In the genomic region with DNA sequence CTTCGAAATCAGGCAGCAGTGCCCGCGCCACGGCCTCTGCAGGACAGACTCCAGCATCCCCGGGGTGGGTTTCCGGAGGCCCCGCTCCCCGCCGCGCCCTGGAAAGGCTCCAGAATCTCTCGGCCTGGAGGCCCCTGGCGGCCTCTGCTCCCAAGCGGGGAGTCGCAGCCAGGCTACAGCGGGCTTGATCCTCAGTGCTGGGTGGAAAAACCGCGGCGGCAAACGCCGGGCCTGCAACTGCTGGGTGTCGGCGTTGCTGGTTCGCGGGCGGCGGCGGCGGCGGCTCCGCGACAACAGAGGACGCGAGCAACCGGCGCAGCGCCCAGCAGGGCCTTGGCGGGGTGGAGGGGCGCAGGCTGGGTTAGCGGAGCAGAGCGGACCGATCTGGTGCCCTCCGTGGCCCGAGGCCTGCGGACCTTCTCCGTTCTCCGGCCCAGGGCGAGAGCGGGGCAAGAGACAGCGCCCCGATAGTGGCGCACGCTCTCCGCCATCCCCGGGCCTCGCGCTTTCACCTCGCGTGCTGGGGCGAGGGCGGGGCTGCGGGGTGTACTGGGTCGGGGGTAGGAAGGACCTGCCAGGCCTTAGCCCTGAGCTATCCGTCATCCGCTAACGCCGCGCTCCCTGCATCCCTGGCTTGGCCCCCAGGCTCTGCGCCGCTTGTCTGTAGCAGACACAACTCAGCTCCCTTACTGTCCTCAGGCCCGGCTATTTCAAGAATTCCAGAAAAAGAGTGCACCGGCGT, we compare ENCODE assay signal across 8 cellular contexts. TPM values are rescaled to one million over a fixed set of nuclear protein-coding genes. Genes with fewer than 3 reads are reported as not detected.
DNase-seq lines count a peak whose midpoint lies in the region; ATAC-seq and TF ChIP-seq lines count a peak whose summit lies in the region.

No MANE protein-coding gene starts in this region.

- H3K27me3 ChIP-seq in duodenal mucosa (ENCODE audit: control insufficient read depth in 1 of 2, insufficient read depth in 2 of 2, low read length in 2 of 2) (no peaks in the 10 kb centered on the region), lower lobe of right lung (ENCODE audit: low read depth) (no peaks in the 10 kb centered on the region)

- H3K27ac ChIP-seq in duodenal mucosa (ENCODE audit: low read depth, low read length) (peak overlapping the region; percentile 77), lower lobe of right lung (peak overlapping the region; percentile 83)

- DNase-seq in NCI-H2196 treated with DMSO at 0.1 percent for 48 hours (lab: John Stamatoyannopoulos, UW; ENCODE audit: unreplicated experiment) (peak; percentile 59), lower lobe of right lung (peak; percentile 76), GM19240 (ENCODE audit: insufficient read length, low spot score) (no peak)
- DNase-seq in activated CD4-positive, alpha-beta T cell treated with anti-CD3 and anti-CD28 coated beads, Interleukin-2, amount 50 U/mL, for 48 hours: peak; percentile 78 to 82
- DNase-seq in stimulated activated CD4-positive, alpha-beta T cell treated with anti-CD3 and anti-CD28 coated beads, TNF-alpha, amount 100 ng/mL, for 1 hour (ENCODE audit: low read depth in 3 of 3, low spot score in 1 of 3): peak in 2 of 3 donors; percentile 22 to 66

- H3K36me3 ChIP-seq in duodenal mucosa (ENCODE audit: control insufficient read depth in 1 of 2, insufficient read depth in 2 of 2, low read length in 2 of 2): no peaks in the 10 kb centered on the region
- H3K36me3 ChIP-seq in lower lobe of right lung: no peaks in the 10 kb centered on the region

- intact Hi-C loops in lower lobe of right lung (cut with DNase I): no loop called here

- peak; percentile 39 for ATAC-seq in GM18498 (IDR thresholded peaks at IDR 0.05; ENCODE audit: unreplicated experiment)
- peak; percentile 24 for ATAC-seq in HG02840 (IDR thresholded peaks at IDR 0.05; ENCODE audit: low FRiP score, unreplicated experiment)
- peak; percentile 55 to 63 for ATAC-seq in lower lobe of right lung

- H3K9me3 ChIP-seq in duodenal mucosa (ENCODE audit: control insufficient read depth in 1 of 2, low read length in 2 of 2): no peaks in the 10 kb centered on the region
- H3K9me3 ChIP-seq in lower lobe of right lung: no peaks in the 10 kb centered on the region

- no peak for TF ChIP-seq CTCF in lower lobe of right lung (IDR thresholded peaks at IDR 0.05)

- H3K9ac ChIP-seq in duodenal mucosa (ENCODE audit: low read depth in 1 of 2, low read length in 2 of 2): peak overlapping the region; percentile 64 to 73

- H3K4me1 ChIP-seq in duodenal mucosa (ENCODE audit: control insufficient read depth in 1 of 2, insufficient read depth in 2 of 2, low read length in 2 of 2) (peaks cover 13 to 14% of the 10 kb centered on the region in 2 donors), lower lobe of right lung (peaks cover 30% of the 10 kb centered on the region)

- H3K4me3 ChIP-seq in duodenal mucosa (ENCODE audit: low read depth in 1 of 2, low read length in 2 of 2): peak overlapping the region; percentile 65 to 74
- H3K4me3 ChIP-seq in lower lobe of right lung: peak overlapping the region; percentile 59

RNA-seq across cellular contexts. Expression of a gene that starts 3.4 kb away (rescaled TPM):
- total RNA-seq in lower lobe of right lung: 43.1 TPM

RNA-seq across cellular contexts. Expression of a gene that starts 57.1 kb away (rescaled TPM):
- total RNA-seq in lower lobe of right lung: not detected
